25 cellular contexts compared by ENCODE assay signal in genomic region chr18:6874316-6874715, GRCh38.
DNase-seq lines count a peak whose midpoint lies in the region; ATAC-seq and TF ChIP-seq lines count a peak whose summit lies in the region.
"Had no signal": no experiment of that assay in that cellular context is flagged by ENCODE, and none has a peak within 500 bp of the region (broad histone marks: within the 10 kb centered on the region; RNA-seq: fewer than 3 reads in every experiment).

No MANE protein-coding gene starts in this region.

- peaks cover 0 to 35% of the 10 kb centered on the region in 2 experiments for H3K36me3 ChIP-seq in mesenchymal stem cell (ENCODE audit: control insufficient read depth in 1 of 2, insufficient read depth in 2 of 2, low read depth in 1 of 2, low read length in 2 of 2)
- no peaks in the 10 kb centered on the region for H3K36me3 ChIP-seq in naive thymus-derived CD4-positive, alpha-beta T cell (ENCODE audit: control insufficient read depth in 2 of 3, insufficient read depth in 3 of 3, low read length in 3 of 3)
- H3K36me3 ChIP-seq: MG63 had no signal

- no peak overlapping the region for H3K4ac ChIP-seq in mesenchymal stem cell (ENCODE audit: low read depth in 1 of 2, low read length in 2 of 2)

- no peaks in the 10 kb centered on the region for H3K27me3 ChIP-seq in mesenchymal stem cell (ENCODE audit: control insufficient read depth in 1 of 2, insufficient read depth in 1 of 2, low read length in 2 of 2)
- no peaks in the 10 kb centered on the region for H3K27me3 ChIP-seq in naive thymus-derived CD4-positive, alpha-beta T cell (ENCODE audit: control insufficient read depth in 2 of 2, insufficient read depth in 2 of 2, low read length in 2 of 2)
- H3K27me3 ChIP-seq: gastrocnemius medialis, MG63, tibial nerve had no signal

- peaks cover 5% of the 10 kb centered on the region; the same call in 1 of the 2 replicates for H3K9me3 Mint-ChIP-seq in HFFc6
- H3K9me3 Mint-ChIP-seq in glutamatergic neuron (ENCODE audit: unreplicated experiment) = no peaks in the 10 kb centered on the region
- peaks cover 0 to 5% (median 0%) of the 10 kb centered on the region in 11 donors for H3K9me3 Mint-ChIP-seq in naive thymus-derived CD4-positive, alpha-beta T cell
- H3K9me3 Mint-ChIP-seq: stimulated activated naive CD8-positive, alpha-beta T cell treated with anti-CD3 and anti-CD28 coated beads, Interleukin-15, amount 100 ng/mL, for 72 hours had no signal

- no peak overlapping the region for H2AFZ ChIP-seq in mesenchymal stem cell (ENCODE audit: low read depth, low read length)

- WGBS in mesenchymal stem cell = 100% methylated on average over 1 of the region's 1 CpG

- H3K27ac Mint-ChIP-seq in HFFc6 = no peak overlapping the region
- no peak overlapping the region for H3K27ac Mint-ChIP-seq in glutamatergic neuron (ENCODE audit: unreplicated experiment)
- H3K27ac Mint-ChIP-seq in naive thymus-derived CD4-positive, alpha-beta T cell = no peak overlapping the region
- H3K27ac Mint-ChIP-seq: activated CD4-positive, alpha-beta T cell treated with anti-CD3 and anti-CD28 coated beads for 36 hours; naive thymus-derived CD8-positive, alpha-beta T cell; stimulated activated naive CD8-positive, alpha-beta T cell treated with anti-CD3 and anti-CD28 coated beads, Interleukin-15, amount 100 ng/mL, for 72 hours had no signal

- H3K79me1 ChIP-seq in mesenchymal stem cell (replicated peaks; ENCODE audit: low read length, poor library complexity, severe bottlenecking) = no peaks in the 10 kb centered on the region

- no peak for DNase-seq in HFFc6
- peak; percentile 39 for DNase-seq in choroid plexus epithelial cell (ENCODE audit: low read depth)
- DNase-seq in mesenchymal stem cell = peak; percentile 6
- no peak for DNase-seq in glutamatergic neuron
- DNase-seq in naive thymus-derived CD4-positive, alpha-beta T cell = no peak
- DNase-seq: activated CD4-positive, alpha-beta T cell treated with anti-CD3 and anti-CD28 coated beads for 36 hours; activated naive CD4-positive, alpha-beta T cell treated with anti-CD3 and anti-CD28 coated beads, Interleukin-2, amount 50 U/mL, for 16 hours; anterior cingulate cortex; EL; mesendoderm; MG63; naive thymus-derived CD8-positive, alpha-beta T cell; NCI-H1436; NCI-H2171; NCI-H526; stimulated activated CD4-positive, alpha-beta T cell treated with anti-CD3 and anti-CD28 coated beads, Interleukin-4, amount 100 ng/mL, for 1 hour; stimulated activated naive CD8-positive, alpha-beta T cell treated with anti-CD3 and anti-CD28 coated beads, Interleukin-15, amount 100 ng/mL, for 72 hours; T-helper 1 cell had no signal

- POLR2A ChIA-PET in naive thymus-derived CD4-positive, alpha-beta T cell (lab: Charles Lee) = no interaction called here

- CTCF ChIA-PET in naive thymus-derived CD4-positive, alpha-beta T cell (lab: Charles Lee) = no interaction called here

- H3K4me1 ChIP-seq in mesenchymal stem cell (ENCODE audit: control insufficient read depth, insufficient read depth, low read depth, low read length) = peaks cover 4% of the 10 kb centered on the region
- H3K4me1 ChIP-seq in naive thymus-derived CD4-positive, alpha-beta T cell (ENCODE audit: control insufficient read depth in 2 of 2, insufficient read depth in 2 of 2, low read length in 2 of 2) = no peaks in the 10 kb centered on the region
- H3K4me1 ChIP-seq: gastrocnemius medialis had no signal

- no peak overlapping the region for H2BK12ac ChIP-seq in mesenchymal stem cell (ENCODE audit: low read length in 2 of 2)

- H3K4me3 Mint-ChIP-seq in HFFc6 (no peak overlapping the region), glutamatergic neuron (ENCODE audit: unreplicated experiment) (no peak overlapping the region)
- H3K4me3 Mint-ChIP-seq in naive thymus-derived CD4-positive, alpha-beta T cell = no peak overlapping the region
- H3K4me3 Mint-ChIP-seq: activated CD4-positive, alpha-beta T cell treated with anti-CD3 and anti-CD28 coated beads for 36 hours; naive thymus-derived CD8-positive, alpha-beta T cell; stimulated activated naive CD8-positive, alpha-beta T cell treated with anti-CD3 and anti-CD28 coated beads, Interleukin-15, amount 100 ng/mL, for 72 hours had no signal

- H2BK120ac ChIP-seq in mesenchymal stem cell (ENCODE audit: low read depth, low read length) = no peak overlapping the region

- no peaks in the 10 kb centered on the region; the same call in 1 of the 2 replicates for H3K36me3 Mint-ChIP-seq in HFFc6 (ENCODE audit: low read depth)
- H3K36me3 Mint-ChIP-seq in glutamatergic neuron (ENCODE audit: unreplicated experiment) = no peaks in the 10 kb centered on the region
- H3K36me3 Mint-ChIP-seq in naive thymus-derived CD4-positive, alpha-beta T cell = no peaks in the 10 kb centered on the region
- H3K36me3 Mint-ChIP-seq: naive thymus-derived CD8-positive, alpha-beta T cell had no signal

- no peaks in the 10 kb centered on the region for H3K4me1 Mint-ChIP-seq in HFFc6 (ENCODE audit: low read depth)
- H3K4me1 Mint-ChIP-seq in glutamatergic neuron (ENCODE audit: low read depth, unreplicated experiment) = peaks cover 3% of the 10 kb centered on the region
- H3K4me1 Mint-ChIP-seq in naive thymus-derived CD4-positive, alpha-beta T cell = no peaks in the 10 kb centered on the region
- H3K4me1 Mint-ChIP-seq: activated CD4-positive, alpha-beta T cell treated with anti-CD3 and anti-CD28 coated beads for 36 hours; naive thymus-derived CD8-positive, alpha-beta T cell; stimulated activated naive CD8-positive, alpha-beta T cell treated with anti-CD3 and anti-CD28 coated beads, Interleukin-15, amount 100 ng/mL, for 72 hours had no signal

- peak; percentile 74 for TF ChIP-seq CTCF in C4-2B (conservative IDR thresholded peaks at IDR 0.05)
- TF ChIP-seq CTCF in HFFc6 (IDR thresholded peaks at IDR 0.05) = peak; percentile 21; the same call in 1 of the 2 replicates
- peak; percentile 23 for TF ChIP-seq CTCF in choroid plexus epithelial cell (conservative IDR thresholded peaks at IDR 0.05; ENCODE audit: low read depth, low read length)
- TF ChIP-seq CTCF in glutamatergic neuron (IDR thresholded peaks at IDR 0.05; ENCODE audit: partially characterized antibody, unreplicated experiment) = no peak

- H2BK5ac ChIP-seq in mesenchymal stem cell (ENCODE audit: low read depth, low read length, poor library complexity, severe bottlenecking) = no peak overlapping the region

- no peak overlapping the region for H2BK15ac ChIP-seq in mesenchymal stem cell (ENCODE audit: low read depth, poor library complexity, severe bottlenecking)

- H4K8ac ChIP-seq in mesenchymal stem cell (ENCODE audit: low read length) = no peak overlapping the region

- peaks cover 3% of the 10 kb centered on the region; the same call in 1 of the 2 replicates for H3K27me3 Mint-ChIP-seq in HFFc6 (ENCODE audit: insufficient read depth)
- no peaks in the 10 kb centered on the region for H3K27me3 Mint-ChIP-seq in glutamatergic neuron (ENCODE audit: unreplicated experiment)
- H3K27me3 Mint-ChIP-seq in naive thymus-derived CD4-positive, alpha-beta T cell = peaks cover 0 to 4% (median 0%) of the 10 kb centered on the region in 5 donors
- H3K27me3 Mint-ChIP-seq: activated CD4-positive, alpha-beta T cell treated with anti-CD3 and anti-CD28 coated beads for 36 hours; stimulated activated naive CD8-positive, alpha-beta T cell treated with anti-CD3 and anti-CD28 coated beads, Interleukin-15, amount 100 ng/mL, for 72 hours had no signal

- H3K27ac ChIP-seq in C4-2B (no peak overlapping the region), mesenchymal stem cell (ENCODE audit: low read length, poor library complexity, severe bottlenecking) (no peak overlapping the region)
- no peak overlapping the region for H3K27ac ChIP-seq in naive thymus-derived CD4-positive, alpha-beta T cell (ENCODE audit: low read depth, low read length)
- H3K27ac ChIP-seq: gastrocnemius medialis, skin epidermis, tibial nerve had no signal

- no peak for ATAC-seq in naive thymus-derived CD4-positive, alpha-beta T cell
- ATAC-seq in HG03521 (IDR thresholded peaks at IDR 0.05; ENCODE audit: unreplicated experiment) = no peak
- ATAC-seq: activated CD4-positive, alpha-beta T cell treated with anti-CD3 and anti-CD28 coated beads for 36 hours; HepG2; naive thymus-derived CD8-positive, alpha-beta T cell; Right ventricle myocardium inferior; stimulated activated naive CD8-positive, alpha-beta T cell treated with anti-CD3 and anti-CD28 coated beads, Interleukin-15, amount 100 ng/mL, for 72 hours had no signal

- intact Hi-C loops in naive thymus-derived CD4-positive, alpha-beta T cell (cut with micrococcal nuclease) = no loop called here

- no peak overlapping the region for H3K4me2 ChIP-seq in mesenchymal stem cell (ENCODE audit: low read length, poor library complexity, severe bottlenecking)

- no peak overlapping the region for H3K23ac ChIP-seq in mesenchymal stem cell (ENCODE audit: low read length in 2 of 2)

- H2AK5ac ChIP-seq in mesenchymal stem cell (ENCODE audit: low read length, severe bottlenecking) = no peak overlapping the region

- H3K4me3 ChIP-seq in choroid plexus epithelial cell (ENCODE audit: low read depth, low read length) (no peak overlapping the region), mesenchymal stem cell (ENCODE audit: insufficient read depth in 1 of 2, low read depth in 1 of 2, low read length in 2 of 2) (no peak overlapping the region)
- no peak overlapping the region for H3K4me3 ChIP-seq in naive thymus-derived CD4-positive, alpha-beta T cell (ENCODE audit: low read length)
- H3K4me3 ChIP-seq: gastrocnemius medialis, MG63, skin epidermis, tibial nerve had no signal

- no peak overlapping the region for H4K91ac ChIP-seq in mesenchymal stem cell (ENCODE audit: low read length)

- no peak overlapping the region for H3K9ac ChIP-seq in mesenchymal stem cell (ENCODE audit: low read length)

- H3K14ac ChIP-seq in mesenchymal stem cell (ENCODE audit: low read length in 2 of 2) = no peak overlapping the region

- H3K18ac ChIP-seq in mesenchymal stem cell (ENCODE audit: low read depth in 1 of 2, low read length in 2 of 2) = no peak overlapping the region

- H3K9me3 ChIP-seq in mesenchymal stem cell (ENCODE audit: control insufficient read depth, low read length) = no peaks in the 10 kb centered on the region
- H3K9me3 ChIP-seq in naive thymus-derived CD4-positive, alpha-beta T cell (ENCODE audit: control insufficient read depth in 2 of 3, low read length in 3 of 3) = no peaks in the 10 kb centered on the region
- H3K9me3 ChIP-seq: gastrocnemius medialis, MG63, tibial nerve had no signal

Comparison
In these comparisons a context has a peak if more than half of its experiments do, and no peak if none do; other contexts are left out.
1. DNase-seq: peak in choroid plexus epithelial cell (single experiment) and mesenchymal stem cell (single experiment); none in HFFc6 (single experiment), glutamatergic neuron (single experiment) and naive thymus-derived CD4-positive, alpha-beta T cell (0 of 9).